18 cellular contexts compared by ENCODE assay signal in genomic region chr7:17031903-17032551, GRCh38.
DNase-seq lines count a peak whose midpoint lies in the region; ATAC-seq, FAIRE-seq and TF ChIP-seq lines count a peak whose summit lies in the region.
"Had no signal": no experiment of that assay in that cellular context is flagged by ENCODE, and none has a peak within 500 bp of the region (broad histone marks: within the 10 kb centered on the region; RNA-seq: fewer than 3 reads in every experiment).

No MANE protein-coding gene starts in this region.

- H3K36me3 ChIP-seq in SK-N-MC (ENCODE audit: insufficient read depth, low read length), result peaks cover 3% of the 10 kb centered on the region; the same call in 1 of the 2 replicates
- H3K36me3 ChIP-seq in left lung, result no peaks in the 10 kb centered on the region
- H3K36me3 ChIP-seq: Peyer's patch had no signal

- no peak overlapping the region for H3K9ac ChIP-seq in SK-N-MC (ENCODE audit: insufficient read length)

- CTCF ChIA-PET in activated CD4-positive, alpha-beta memory T cell treated with anti-CD3 and anti-CD28 coated beads, Interleukin-2, amount 10 ng/mL, durations not matched to agents 7 days and 5 days (lab: Charles Lee), result no interaction called here
- CTCF ChIA-PET in activated CD4-positive, alpha-beta memory T cell treated with anti-CD3 and anti-CD28 coated beads for 36 hours (lab: Charles Lee), result no interaction called here

- H3K27me3 Mint-ChIP-seq in activated CD4-positive, alpha-beta memory T cell treated with anti-CD3 and anti-CD28 coated beads, Interleukin-2, amount 10 ng/mL, durations not matched to agents 7 days and 5 days, result no peaks in the 10 kb centered on the region
- no peaks in the 10 kb centered on the region for H3K27me3 Mint-ChIP-seq in activated CD4-positive, alpha-beta memory T cell treated with anti-CD3 and anti-CD28 coated beads for 36 hours

- peaks cover 6% of the 10 kb centered on the region for H3K36me3 Mint-ChIP-seq in activated CD4-positive, alpha-beta memory T cell treated with anti-CD3 and anti-CD28 coated beads, Interleukin-2, amount 10 ng/mL, durations not matched to agents 7 days and 5 days (ENCODE audit: low read depth)
- no peaks in the 10 kb centered on the region for H3K36me3 Mint-ChIP-seq in activated CD4-positive, alpha-beta memory T cell treated with anti-CD3 and anti-CD28 coated beads for 36 hours

- H3K9me3 ChIP-seq in SK-N-MC (ENCODE audit: low read depth, low read length) (no peaks in the 10 kb centered on the region), left lung (peaks cover 0 to 4% of the 10 kb centered on the region in 2 donors)
- H3K9me3 ChIP-seq: Caco-2, Peyer's patch had no signal

- peak overlapping the region; percentile 22 for H3K27ac ChIP-seq in SK-N-MC
- H3K27ac ChIP-seq in left lung, result no peak overlapping the region
- H3K27ac ChIP-seq: Peyer's patch had no signal

- peak; percentile 50 for FAIRE-seq in GM12891 (lab: Jason Lieb, UNC)
- FAIRE-seq: GM12878 had no signal

- no peak overlapping the region for H3K4me3 ChIP-seq in SK-N-MC
- H3K4me3 ChIP-seq in left lung, result no peak overlapping the region
- H3K4me3 ChIP-seq: GM12878, Peyer's patch had no signal

- H3K27me3 ChIP-seq in left lung, result no peaks in the 10 kb centered on the region
- H3K27me3 ChIP-seq: Peyer's patch had no signal

- peaks cover 5% of the 10 kb centered on the region for H3K9me3 Mint-ChIP-seq in activated CD4-positive, alpha-beta memory T cell treated with anti-CD3 and anti-CD28 coated beads, Interleukin-2, amount 10 ng/mL, durations not matched to agents 7 days and 5 days
- H3K9me3 Mint-ChIP-seq in activated CD4-positive, alpha-beta memory T cell treated with anti-CD3 and anti-CD28 coated beads for 36 hours, result no peaks in the 10 kb centered on the region

- ATAC-seq in left lung (peak; percentile 29), GM18909 (IDR thresholded peaks at IDR 0.05; ENCODE audit: poor library complexity, unreplicated experiment) (no peak), GM18498 (IDR thresholded peaks at IDR 0.05; ENCODE audit: unreplicated experiment) (no peak)
- ATAC-seq: GM12878 had no signal

- no peak for TF ChIP-seq POLR2A in GM12891 (IDR thresholded peaks at IDR 0.05; ENCODE audit: low read depth, low read length)

- no peak for TF ChIP-seq CTCF in left lung (IDR thresholded peaks at IDR 0.05)

- peak overlapping the region; percentile 5 for H3K27ac Mint-ChIP-seq in activated CD4-positive, alpha-beta memory T cell treated with anti-CD3 and anti-CD28 coated beads, Interleukin-2, amount 10 ng/mL, durations not matched to agents 7 days and 5 days
- no peak overlapping the region for H3K27ac Mint-ChIP-seq in activated CD4-positive, alpha-beta memory T cell treated with anti-CD3 and anti-CD28 coated beads for 36 hours

- intact Hi-C loops in activated CD4-positive, alpha-beta memory T cell treated with anti-CD3 and anti-CD28 coated beads for 36 hours (cut with micrococcal nuclease), result no loop called here
- intact Hi-C loops in left lung (cut with DNase I), result no loop called here

- H3K4me1 Mint-ChIP-seq in activated CD4-positive, alpha-beta memory T cell treated with anti-CD3 and anti-CD28 coated beads, Interleukin-2, amount 10 ng/mL, durations not matched to agents 7 days and 5 days, result peaks cover 45% of the 10 kb centered on the region
- peaks cover 14% of the 10 kb centered on the region for H3K4me1 Mint-ChIP-seq in activated CD4-positive, alpha-beta memory T cell treated with anti-CD3 and anti-CD28 coated beads for 36 hours (ENCODE audit: low read depth)

- H3K4me3 Mint-ChIP-seq in activated CD4-positive, alpha-beta memory T cell treated with anti-CD3 and anti-CD28 coated beads, Interleukin-2, amount 10 ng/mL, durations not matched to agents 7 days and 5 days, result no peak overlapping the region
- H3K4me3 Mint-ChIP-seq in activated CD4-positive, alpha-beta memory T cell treated with anti-CD3 and anti-CD28 coated beads for 36 hours, result no peak overlapping the region
- H3K4me3 Mint-ChIP-seq: CD14-positive monocyte had no signal

- no peak for DNase-seq in activated CD4-positive, alpha-beta memory T cell treated with anti-CD3 and anti-CD28 coated beads, Interleukin-2, amount 10 ng/mL, durations not matched to agents 7 days and 5 days
- DNase-seq in activated CD4-positive, alpha-beta memory T cell treated with anti-CD3 and anti-CD28 coated beads for 36 hours, result no peak
- DNase-seq in GM12891 (ENCODE audit: insufficient read length, low spot score) (no peak), SK-N-MC (ENCODE audit: low read depth, low spot score) (no peak), left lung (no peak), mucosa of gallbladder (ENCODE audit: low spot score) (no peak)
- DNase-seq: Caco-2, DMS79, GOT3, NCI-H1048, NCI-H2107, NCI-H69, Peyer's patch, Right ventricle myocardium superior had no signal

- H3K4me1 ChIP-seq in left lung, result peaks cover 0 to 35% of the 10 kb centered on the region in 2 donors
- H3K4me1 ChIP-seq: Caco-2, Peyer's patch had no signal

- POLR2A ChIA-PET in activated CD4-positive, alpha-beta memory T cell treated with anti-CD3 and anti-CD28 coated beads, Interleukin-2, amount 10 ng/mL, durations not matched to agents 7 days and 5 days (lab: Charles Lee), result interaction anchor here (1.1 kb wide), 1 partner anchor 32 kb away, joined by 3 read pairs; no protein-coding TSS in a partner anchor
- POLR2A ChIA-PET in activated CD4-positive, alpha-beta memory T cell treated with anti-CD3 and anti-CD28 coated beads for 36 hours (lab: Charles Lee), result no interaction called here

TF ChIP-seq in GM12891, 5 proteins besides CTCF, POLR2A, EP300 and RAD21:
- TF ChIP-seq TAF1 (IDR thresholded peaks at IDR 0.05; ENCODE audit: low read depth, low read length), result no peak
- TF ChIP-seq POLR2AphosphoS5 (IDR thresholded peaks at IDR 0.05; ENCODE audit: low read depth, low read length), result no peak
- no peak for TF ChIP-seq PAX5 (IDR thresholded peaks at IDR 0.05; ENCODE audit: insufficient read depth, low read length, severe bottlenecking)
- no peak for TF ChIP-seq SPI1 (IDR thresholded peaks at IDR 0.05; ENCODE audit: low read depth, low read length)
- no peak for TF ChIP-seq POU2F2 (IDR thresholded peaks at IDR 0.05; ENCODE audit: low read depth, low read length)
TF ChIP-seq in GM12891: peak in this region for 0.
